In the genomic region with DNA sequence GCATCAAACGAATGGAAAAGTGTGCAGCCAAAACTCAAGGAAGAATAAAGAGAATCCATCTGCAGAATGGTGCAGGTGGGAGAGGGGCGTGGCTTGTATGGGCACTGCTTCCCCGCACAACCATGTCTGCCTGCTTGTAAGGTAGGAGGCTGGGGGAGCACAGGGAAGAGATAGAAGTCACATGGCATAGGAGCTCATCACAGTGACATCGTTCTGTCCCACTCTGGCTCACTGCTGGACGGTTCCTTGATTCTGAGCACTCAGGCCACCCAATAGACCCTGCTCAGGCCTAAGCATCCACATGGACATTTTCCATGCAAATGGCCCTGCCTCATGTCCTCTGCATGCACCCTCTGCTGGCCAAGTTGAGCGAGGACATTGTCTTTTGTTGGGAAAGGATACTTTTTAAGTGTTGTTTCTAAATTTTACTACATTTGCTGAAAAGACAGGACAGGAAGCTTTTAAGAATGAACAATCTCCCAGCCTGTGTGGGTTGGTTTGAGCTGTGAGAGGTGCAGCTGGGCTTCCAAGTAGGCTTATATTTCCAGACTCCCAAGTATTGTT, we compare ENCODE assay signal across 7 cellular contexts. TPM values are rescaled to one million over a fixed set of nuclear protein-coding genes. Genes with fewer than 3 reads are reported as not detected.
DNase-seq lines count a peak whose midpoint lies in the region; ATAC-seq and TF ChIP-seq lines count a peak whose summit lies in the region.

No MANE protein-coding gene starts in this region.

- no peak overlapping the region for H3K9ac ChIP-seq in MM.1S (ENCODE audit: low read length)
- no peak overlapping the region for H3K9ac ChIP-seq in parathyroid adenoma

- H3K4me1 Mint-ChIP-seq in chondrocyte (ENCODE audit: low read depth), result peaks cover 25% of the 10 kb centered on the region

- H3K4me3 ChIP-seq in MM.1S (ENCODE audit: low read length), result no peak overlapping the region
- no peak overlapping the region for H3K4me3 ChIP-seq in parathyroid adenoma (ENCODE audit: low read depth, low read length)

- POLR2A ChIA-PET in GM10248 (lab: Yijun Ruan, JAX), result no interaction called here

- H3K79me2 ChIP-seq in MM.1S (ENCODE audit: low read length) (no peaks in the 10 kb centered on the region), parathyroid adenoma (no peaks in the 10 kb centered on the region)

- DNase-seq in GM10248 (ENCODE audit: extremely low spot score) (no peak), MM.1S (no peak), chondrocyte (ENCODE audit: low spot score) (no peak), left cardiac atrium (no peak)
- no peak for DNase-seq in activated naive CD4-positive, alpha-beta T cell (lab: John Stamatoyannopoulos, UW)

- no peaks in the 10 kb centered on the region for H3K36me3 Mint-ChIP-seq in chondrocyte (ENCODE audit: low read depth)

- H3K27me3 ChIP-seq in MM.1S (replicated peaks; ENCODE audit: insufficient read depth, low read length), result no peaks in the 10 kb centered on the region
- no peaks in the 10 kb centered on the region for H3K27me3 ChIP-seq in parathyroid adenoma (ENCODE audit: control insufficient read depth, insufficient read depth, low read length)

- CTCF ChIA-PET in GM10248 (lab: Yijun Ruan, JAX), result interaction anchor here (1.0 kb wide), 1 partner anchor 9 kb away, joined by 3 read pairs; no protein-coding TSS in a partner anchor

- H3K4me1 ChIP-seq in MM.1S (ENCODE audit: low read length), result no peaks in the 10 kb centered on the region; the same call in 1 of the 2 replicates
- H3K4me1 ChIP-seq in parathyroid adenoma, result no peaks in the 10 kb centered on the region

- H3K4me3 Mint-ChIP-seq in chondrocyte (ENCODE audit: unreplicated experiment), result no peak overlapping the region

- peak; percentile 4 for TF ChIP-seq CTCF in GM10248 (IDR thresholded peaks at IDR 0.05; ENCODE audit: control extremely low read depth, extremely low read depth, low read depth, missing control alignments)
- TF ChIP-seq CTCF in MM.1S (IDR thresholded peaks at IDR 0.05; ENCODE audit: low read length), result peak; percentile 23; the same call in 1 of the 2 replicates
- TF ChIP-seq CTCF in chondrocyte (IDR thresholded peaks at IDR 0.05), result peak; percentile 75
- peak; percentile 21 for TF ChIP-seq CTCF in parathyroid adenoma (IDR thresholded peaks at IDR 0.05)

- no peaks in the 10 kb centered on the region for H3K9me2 ChIP-seq in MM.1S (replicated peaks; ENCODE audit: insufficient read depth, low read length)

- intact Hi-C loops in left cardiac atrium (cut with DNase I), result no loop called here

- no peak overlapping the region for H3K4me2 ChIP-seq in MM.1S (ENCODE audit: low read depth, low read length)
- H3K4me2 ChIP-seq in parathyroid adenoma (ENCODE audit: low read length), result no peak overlapping the region

- H2AFZ ChIP-seq in MM.1S (ENCODE audit: low read length) (no peak overlapping the region), parathyroid adenoma (no peak overlapping the region)

- H3K27ac ChIP-seq in MM.1S (ENCODE audit: low read length) (no peak overlapping the region), parathyroid adenoma (no peak overlapping the region)

- H3K9me3 Mint-ChIP-seq in chondrocyte (ENCODE audit: low read depth), result no peaks in the 10 kb centered on the region

- no peaks in the 10 kb centered on the region for H3K36me3 ChIP-seq in MM.1S (replicated peaks; ENCODE audit: insufficient read depth, low read length)
- H3K36me3 ChIP-seq in parathyroid adenoma (ENCODE audit: control insufficient read depth, insufficient read depth, low read length), result no peaks in the 10 kb centered on the region

- no peaks in the 10 kb centered on the region for H3K27me3 Mint-ChIP-seq in chondrocyte (ENCODE audit: low read depth)

- H3F3A ChIP-seq in MM.1S (ENCODE audit: insufficient read depth, low read length), result no peaks in the 10 kb centered on the region

- ATAC-seq in GM19452 (IDR thresholded peaks at IDR 0.05; ENCODE audit: unreplicated experiment) (no peak), left cardiac atrium (no peak)

- H4K20me1 ChIP-seq in MM.1S (ENCODE audit: insufficient read depth, low read length), result no peaks in the 10 kb centered on the region

- H3K27ac Mint-ChIP-seq in chondrocyte (ENCODE audit: unreplicated experiment), result no peak overlapping the region

- H3K9me3 ChIP-seq in MM.1S (replicated peaks; ENCODE audit: insufficient read depth, low read length), result no peaks in the 10 kb centered on the region
- no peaks in the 10 kb centered on the region for H3K9me3 ChIP-seq in parathyroid adenoma (ENCODE audit: control insufficient read depth, low read length)

RNA-seq across cellular contexts. Expression of gene MYLK, which starts 3.1 kb away (rescaled TPM):
- total RNA-seq in chondrocyte (319 to 405 TPM (median 393 TPM) in 3 replicates), left cardiac atrium (100 to 1,000 TPM in 1 of 2 donors, 10 to 100 TPM in 1; 66.2 to 116 TPM)

Comparison
In these comparisons a context has a peak if more than half of its experiments do, and no peak if none do; other contexts are left out.
1. CTCF ChIP-seq: peak in every context shown above with its lines; median percentile 75 in chondrocyte; 23 in MM.1S; 21 in parathyroid adenoma; 4 in GM10248.